ENCODE assay signal across 2 cellular contexts in genomic region chr10:118544401-118544948, GRCh38.
TF ChIP-seq lines count a peak whose summit lies in the region.

No MANE protein-coding gene starts in this region.

TF ChIP-seq in SK-N-SH, 30 proteins besides CTCF, POLR2A, EP300 and RAD21:
- TF ChIP-seq NRF1 (IDR thresholded peaks at IDR 0.05; ENCODE audit: low read depth, low read length): no peak
- TF ChIP-seq JUND (IDR thresholded peaks at IDR 0.05): no peak
- no peak for TF ChIP-seq RFX5 (IDR thresholded peaks at IDR 0.05; ENCODE audit: low read length)
- no peak for TF ChIP-seq TAF1 (IDR thresholded peaks at IDR 0.05; ENCODE audit: borderline replicate concordance, low read depth, low read length)
- no peak for TF ChIP-seq IRF3 (IDR thresholded peaks at IDR 0.05; ENCODE audit: low read depth, low read length)

TF ChIP-seq in SK-N-SH treated with all-trans-retinoic acid at 6 μM for 48 hours, 23 proteins besides CTCF, POLR2A, EP300 and RAD21:
- TF ChIP-seq ESRRG (CRISPR knock-in tag; IDR thresholded peaks at IDR 0.05) (no peak), ZFP30 (CRISPR knock-in tag; IDR thresholded peaks at IDR 0.05) (no peak), ARNTL (CRISPR knock-in tag; IDR thresholded peaks at IDR 0.05; ENCODE audit: borderline replicate concordance, low read depth) (no peak), BACH2 (CRISPR knock-in tag; IDR thresholded peaks at IDR 0.05; ENCODE audit: borderline replicate concordance) (no peak), PPARA (CRISPR knock-in tag; IDR thresholded peaks at IDR 0.05; ENCODE audit: borderline replicate concordance) (no peak), ZFP3 (CRISPR knock-in tag; IDR thresholded peaks at IDR 0.05) (no peak), SNAI2 (CRISPR knock-in tag; IDR thresholded peaks at IDR 0.05) (no peak), CSRNP3 (CRISPR knock-in tag; IDR thresholded peaks at IDR 0.05) (no peak), ZNF8 (CRISPR knock-in tag; IDR thresholded peaks at IDR 0.05) (no peak), CREB5 (CRISPR knock-in tag; IDR thresholded peaks at IDR 0.05; ENCODE audit: low read depth) (no peak), OSR1 (CRISPR knock-in tag; IDR thresholded peaks at IDR 0.05) (no peak)
